23 cellular contexts compared by ENCODE assay signal in the genomic region with DNA sequence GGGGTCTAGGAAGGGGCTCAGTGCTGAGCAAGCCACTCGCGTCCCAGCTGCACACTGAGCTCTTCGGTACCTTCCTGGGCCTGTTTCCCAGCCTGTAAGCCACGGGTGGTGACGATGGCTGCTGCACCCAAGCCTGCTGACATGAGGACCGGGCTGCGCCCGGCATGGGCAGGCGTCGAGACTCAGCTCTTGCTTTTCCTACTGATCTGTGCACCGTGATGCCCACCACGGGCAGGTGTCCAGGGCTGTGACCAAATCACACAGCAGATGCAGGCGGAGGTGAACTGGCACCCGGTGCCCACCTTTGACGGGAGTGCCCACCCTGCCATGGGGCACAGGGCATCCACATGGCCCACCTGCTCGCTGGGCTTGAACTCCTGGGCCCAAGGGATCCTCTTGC. TPM values are rescaled to one million over a fixed set of nuclear protein-coding genes. Genes with fewer than 3 reads are reported as not detected.
DNase-seq lines count a peak whose midpoint lies in the region; ATAC-seq, FAIRE-seq and TF ChIP-seq lines count a peak whose summit lies in the region.
"Had no signal": no experiment of that assay in that cellular context is flagged by ENCODE, and none has a peak within 500 bp of the region (broad histone marks: within the 10 kb centered on the region; RNA-seq: fewer than 3 reads in every experiment).

No MANE protein-coding gene starts in this region.

- CTCF ChIA-PET in SK-N-SH (lab: Yijun Ruan, JAX) (interaction anchor here (1.3 to 6.8 kb wide), 3 partner anchors 11 to 164 kb away, joined by 4 to 37 read pairs (median 5); no protein-coding TSS in a partner anchor), HEK293 (lab: Yijun Ruan, JAX) (interaction anchor here (0.8 kb wide), 1 partner anchor 11 kb away, joined by 3 read pairs; no protein-coding TSS in a partner anchor)

- peaks cover 25% of the 10 kb centered on the region for H3K4me1 Mint-ChIP-seq in dendritic cell treated with granulocyte-macrophage colony-stimulating factor and Interleukin-4, amounts not matched to agents 40 ng/mL and 50 ng/mL, for 4 days (ENCODE audit: low read depth)
- no peaks in the 10 kb centered on the region for H3K4me1 Mint-ChIP-seq in type B pancreatic cell (ENCODE audit: unreplicated experiment)

- no peaks in the 10 kb centered on the region for H3K9me3 Mint-ChIP-seq in dendritic cell treated with granulocyte-macrophage colony-stimulating factor and Interleukin-4, amounts not matched to agents 40 ng/mL and 50 ng/mL, for 4 days
- H3K9me3 Mint-ChIP-seq in type B pancreatic cell = no peaks in the 10 kb centered on the region
- H3K9me3 Mint-ChIP-seq: CD4-positive, alpha-beta T cell; CD8-positive, alpha-beta T cell had no signal

- no peak overlapping the region for H3K9ac ChIP-seq in SK-N-SH

- H3K36me3 ChIP-seq in SK-N-SH (replicated peaks in 1 of 2; ENCODE audit: control insufficient read depth in 1 of 2, insufficient read depth in 2 of 2, low read length in 1 of 2) = peaks cover 51 to 55% of the 10 kb centered on the region in 2 experiments
- peaks cover 31 to 91% of the 10 kb centered on the region in 2 experiments for H3K36me3 ChIP-seq in HEK293 (ENCODE audit: control insufficient read depth in 2 of 2, insufficient read depth in 1 of 2, low read length in 2 of 2)
- H3K36me3 ChIP-seq in neutrophil = peaks cover 13% of the 10 kb centered on the region

- no peak for TF ChIP-seq RAD21 in SK-N-SH (IDR thresholded peaks at IDR 0.05; ENCODE audit: low read length)

- no peaks in the 10 kb centered on the region for H3K4me1 ChIP-seq in SK-N-SH (ENCODE audit: control insufficient read depth in 1 of 2, insufficient read depth in 2 of 2, low read depth in 1 of 2, low read length in 1 of 2)
- H3K4me1 ChIP-seq in HEK293 (ENCODE audit: control insufficient read depth, insufficient read depth, low read length) = no peaks in the 10 kb centered on the region
- peaks cover 14 to 19% of the 10 kb centered on the region in 2 experiments for H3K4me1 ChIP-seq in neutrophil (ENCODE audit: control insufficient read depth in 1 of 2, insufficient read depth in 1 of 2, low read depth in 1 of 2, low read length in 1 of 2)
- H3K4me1 ChIP-seq: A549, Caco-2 had no signal

- H3F3A ChIP-seq in SK-N-SH (replicated peaks; ENCODE audit: insufficient read depth) = no peaks in the 10 kb centered on the region

- no peaks in the 10 kb centered on the region for H3K9me3 ChIP-seq in SK-N-SH
- H3K9me3 ChIP-seq in HEK293 (ENCODE audit: control insufficient read depth, insufficient read depth, low read depth, low read length) = no peaks in the 10 kb centered on the region
- H3K9me3 ChIP-seq in neutrophil = no peaks in the 10 kb centered on the region
- H3K9me3 ChIP-seq: A549; BLaER1 treated with 17β-estradiol and CSF1 and Interleukin-3, amounts not matched to agents 10 nM and 100 nM; Caco-2 had no signal

- no peaks in the 10 kb centered on the region for H4K20me1 ChIP-seq in SK-N-SH (ENCODE audit: insufficient read depth)
- H4K20me1 ChIP-seq: BLaER1 treated with 17β-estradiol and CSF1 and Interleukin-3, amounts not matched to agents 10 nM and 100 nM had no signal

- no peaks in the 10 kb centered on the region for H3K9me2 ChIP-seq in SK-N-SH

- H3K27me3 ChIP-seq in SK-N-SH (ENCODE audit: insufficient read depth) = no peaks in the 10 kb centered on the region
- no peaks in the 10 kb centered on the region for H3K27me3 ChIP-seq in neutrophil
- H3K27me3 ChIP-seq: BLaER1 treated with 17β-estradiol and CSF1 and Interleukin-3, amounts not matched to agents 10 nM and 100 nM had no signal

- ATAC-seq in SK-N-SH treated with all-trans-retinoic acid at 6 μM for 48 hours = no peak
- ATAC-seq: A549; CD8-positive, alpha-beta T cell; GM12878 had no signal

- 96% methylated on average over 15 of the region's 16 CpGs for WGBS in SK-N-SH (ENCODE audit: low lambda C conversion rate)

- POLR2A ChIA-PET in SK-N-SH (lab: Yijun Ruan, JAX) = no interaction called here
- POLR2A ChIA-PET in HEK293 (lab: Yijun Ruan, JAX) = no interaction called here

- no peak overlapping the region for H2AFZ ChIP-seq in SK-N-SH (ENCODE audit: low read depth)

- no peak overlapping the region for H3K27ac ChIP-seq in SK-N-SH (ENCODE audit: low read depth in 2 of 2, low read length in 1 of 2)
- no peak overlapping the region for H3K27ac ChIP-seq in HEK293 (ENCODE audit: extremely low read depth, low read depth, low read length)
- H3K27ac ChIP-seq in neutrophil = peak overlapping the region; percentile 79
- H3K27ac ChIP-seq: 22Rv1, A549, C4-2B had no signal

- no peak overlapping the region for H3K4me2 ChIP-seq in SK-N-SH
- H3K4me2 ChIP-seq: A549 had no signal

- H3K36me3 Mint-ChIP-seq in dendritic cell treated with granulocyte-macrophage colony-stimulating factor and Interleukin-4, amounts not matched to agents 40 ng/mL and 50 ng/mL, for 4 days (ENCODE audit: low read depth) = peaks cover 55% of the 10 kb centered on the region
- H3K36me3 Mint-ChIP-seq in type B pancreatic cell = peaks cover 17% of the 10 kb centered on the region

- no peaks in the 10 kb centered on the region for H3K27me3 Mint-ChIP-seq in dendritic cell treated with granulocyte-macrophage colony-stimulating factor and Interleukin-4, amounts not matched to agents 40 ng/mL and 50 ng/mL, for 4 days
- no peaks in the 10 kb centered on the region for H3K27me3 Mint-ChIP-seq in type B pancreatic cell
- H3K27me3 Mint-ChIP-seq: B cell; CD4-positive, alpha-beta T cell had no signal

- no peaks in the 10 kb centered on the region for H3K79me2 ChIP-seq in SK-N-SH (ENCODE audit: insufficient read depth)

- TF ChIP-seq EP300 in SK-N-SH (IDR thresholded peaks at IDR 0.05; ENCODE audit: borderline replicate concordance in 1 of 2, low read depth in 1 of 2, low read length in 1 of 2) = no peak

- no peak for FAIRE-seq in HTR-8/SVneo (lab: Jason Lieb, UNC)
- FAIRE-seq: A549, D721Med, G401.6, GM12878, GM12892, GM18507 had no signal

- DNase-seq in SK-N-SH (peak; percentile 4), HTR-8/SVneo (ENCODE audit: insufficient read length, low spot score) (no peak), type B pancreatic cell (ENCODE audit: extremely low spot score, unreplicated experiment) (no peak)
- DNase-seq: AML-193; Caco-2; Calu3; CD4-positive, alpha-beta T cell; CD8-positive, alpha-beta T cell; DMS79 treated with DMSO at 0.1 percent for 48 hours had no signal

- H3K4me3 ChIP-seq in SK-N-SH (ENCODE audit: low read depth in 2 of 2, low read length in 1 of 2) = no peak overlapping the region
- H3K4me3 ChIP-seq in HEK293 (ENCODE audit: low read depth, low read length) = no peak overlapping the region
- no peak overlapping the region for H3K4me3 ChIP-seq in neutrophil (ENCODE audit: low read depth in 1 of 2, low read length in 1 of 2)
- H3K4me3 ChIP-seq: A549; BLaER1 treated with 17β-estradiol and CSF1 and Interleukin-3, amounts not matched to agents 10 nM and 100 nM; GM12878 had no signal

- intact Hi-C loops in dendritic cell treated with granulocyte-macrophage colony-stimulating factor and Interleukin-4, amounts not matched to agents 40 ng/mL and 50 ng/mL, for 4 days (cut with micrococcal nuclease) = no loop called here

- no peak for TF ChIP-seq CTCF in SK-N-SH (IDR thresholded peaks at IDR 0.05)
- no peak for TF ChIP-seq CTCF in HEK293 (tag by site-specific recombination; IDR thresholded peaks at IDR 0.05)
- no peak for TF ChIP-seq CTCF in neutrophil (IDR thresholded peaks at IDR 0.05)
- no peak for TF ChIP-seq CTCF in type B pancreatic cell (conservative IDR thresholded peaks at IDR 0.05)

- peak overlapping the region; percentile 77 for H3K4me3 Mint-ChIP-seq in dendritic cell treated with granulocyte-macrophage colony-stimulating factor and Interleukin-4, amounts not matched to agents 40 ng/mL and 50 ng/mL, for 4 days
- H3K4me3 Mint-ChIP-seq in type B pancreatic cell = no peak overlapping the region
- H3K4me3 Mint-ChIP-seq: B cell; CD4-positive, alpha-beta T cell; CD8-positive, alpha-beta T cell had no signal

- peak overlapping the region; percentile 97 for H3K27ac Mint-ChIP-seq in dendritic cell treated with granulocyte-macrophage colony-stimulating factor and Interleukin-4, amounts not matched to agents 40 ng/mL and 50 ng/mL, for 4 days
- H3K27ac Mint-ChIP-seq in type B pancreatic cell = no peak overlapping the region
- H3K27ac Mint-ChIP-seq: B cell; CD4-positive, alpha-beta T cell; CD8-positive, alpha-beta T cell had no signal

TF ChIP-seq in SK-N-SH, 30 proteins besides CTCF, POLR2A, EP300 and RAD21 (continues in another document):
- TF ChIP-seq ELF1 (IDR thresholded peaks at IDR 0.05) (no peak), RCOR1 (IDR thresholded peaks at IDR 0.05; ENCODE audit: low read length) (no peak), GATA2 (CRISPR knock-in tag; IDR thresholded peaks at IDR 0.05) (no peak), NRF1 (IDR thresholded peaks at IDR 0.05; ENCODE audit: low read depth, low read length) (no peak), RXRA (IDR thresholded peaks at IDR 0.05; ENCODE audit: borderline replicate concordance, low read depth) (no peak), GABPA (IDR thresholded peaks at IDR 0.05; ENCODE audit: low read depth) (no peak)

TF ChIP-seq in SK-N-SH treated with all-trans-retinoic acid at 6 μM for 48 hours, 23 proteins besides CTCF, POLR2A, EP300 and RAD21 (continues in another document):
- no peak for TF ChIP-seq RARB (CRISPR knock-in tag; IDR thresholded peaks at IDR 0.05)
- no peak for TF ChIP-seq BACH2 (CRISPR knock-in tag; IDR thresholded peaks at IDR 0.05; ENCODE audit: borderline replicate concordance)

TF ChIP-seq in HEK293, 187 proteins besides CTCF, POLR2A, EP300 and RAD21 (continues in another document):
- TF ChIP-seq KLF9 (tag by site-specific recombination; IDR thresholded peaks at IDR 0.05; ENCODE audit: low read depth) (no peak), ZNF785 (tag by site-specific recombination; IDR thresholded peaks at IDR 0.05) (no peak), ZNF311 (tag by site-specific recombination; IDR thresholded peaks at IDR 0.05; ENCODE audit: borderline replicate concordance) (no peak)

RNA-seq across cellular contexts. Expression of a gene that starts 17.9 kb away (rescaled TPM):
- 68.6 and 82.9 TPM in 2 replicates for polyA plus RNA-seq in SK-N-SH (2012; rRNA removed)
- polyA plus RNA-seq in SK-N-SH (2012; cell fraction: cytosol; rRNA removed) = 11.2 and 17.5 TPM in 2 replicates
- 417 and 423 TPM in 2 replicates for polyA plus RNA-seq in SK-N-SH (2012; cell fraction: nucleus; rRNA removed)
- total RNA-seq in type B pancreatic cell (ENCODE audit: low replicate concordance) = 33.5 and 58.7 TPM in 2 replicates

RNA-seq across cellular contexts. Expression of a gene that starts 34.1 kb away (rescaled TPM):
- polyA plus RNA-seq in SK-N-SH (2012; rRNA removed) = 68.8 and 70.7 TPM in 2 replicates
- 25.2 and 42.6 TPM in 2 replicates for polyA plus RNA-seq in SK-N-SH (2012; cell fraction: cytosol; rRNA removed)
- 38.5 and 58.7 TPM in 2 replicates for polyA plus RNA-seq in SK-N-SH (2012; cell fraction: nucleus; rRNA removed)
- 27.8 and 29.8 TPM in 2 replicates for total RNA-seq in type B pancreatic cell (ENCODE audit: low replicate concordance)
